In genomic region chr12:27180862-27181261, GRCh38 we compare ENCODE assay signal across 20 cellular contexts.
A peak's percentile ranks its signal among the peaks of the same experiment; 100 is the strongest.
DNase-seq lines count a peak whose midpoint lies in the region; ATAC-seq and TF ChIP-seq lines count a peak whose summit lies in the region.
"Had no signal": no experiment of that assay in that cellular context is flagged by ENCODE, and none has a peak within 500 bp of the region (broad histone marks: within the 10 kb centered on the region; RNA-seq: fewer than 3 reads in every experiment).

No MANE protein-coding gene starts in this region.

- POLR2A ChIA-PET in PC-9 (lab: Charles Lee; ENCODE audit: unreplicated experiment), result interaction anchor here (0.6 to 0.7 kb wide), 2 partner anchors 9 to 21 kb away, joined by 6 to 9 read pairs; no protein-coding TSS in a partner anchor

- no peak overlapping the region for H3K9ac ChIP-seq in neuronal stem cell (ENCODE audit: low read depth, low read length, poor library complexity)

- no peaks in the 10 kb centered on the region for H4K20me1 ChIP-seq in PC-9 (ENCODE audit: insufficient read depth)

- H3K9me2 ChIP-seq in PC-9 (ENCODE audit: insufficient read depth), result no peaks in the 10 kb centered on the region

- no peak overlapping the region for H3K14ac ChIP-seq in neuronal stem cell (ENCODE audit: low read length)

- no peak overlapping the region for H2BK120ac ChIP-seq in neuronal stem cell (ENCODE audit: low read depth, low read length)

- H3K36me3 ChIP-seq in PC-9 (ENCODE audit: low read depth) (no peaks in the 10 kb centered on the region), lower lobe of right lung (no peaks in the 10 kb centered on the region), neuronal stem cell (replicated peaks in 1 of 2; ENCODE audit: control insufficient read depth in 2 of 2, insufficient read depth in 2 of 2, low read length in 2 of 2) (no peaks in the 10 kb centered on the region)

- H2BK12ac ChIP-seq in neuronal stem cell (ENCODE audit: low read length), result no peak overlapping the region

- H3K9me3 ChIP-seq in PC-9 (ENCODE audit: insufficient read depth, low read depth), result no peaks in the 10 kb centered on the region
- no peaks in the 10 kb centered on the region for H3K9me3 ChIP-seq in lower lobe of right lung
- no peaks in the 10 kb centered on the region for H3K9me3 ChIP-seq in neuronal stem cell (replicated peaks in 1 of 2; ENCODE audit: control insufficient read depth in 2 of 2, insufficient read depth in 1 of 2, low read depth in 1 of 2, low read length in 2 of 2)
- H3K9me3 ChIP-seq: body of pancreas had no signal

- no TSS peak for BruUV-seq in PC-9 (replicated peaks; lab: Mats Ljungman, UMichigan)

- no peak overlapping the region for H3K4ac ChIP-seq in neuronal stem cell (ENCODE audit: low read length)

- TF ChIP-seq CTCF in PC-9 (conservative IDR thresholded peaks at IDR 0.05), result no peak
- no peak for TF ChIP-seq CTCF in lower lobe of right lung (IDR thresholded peaks at IDR 0.05)

- WGBS in neuronal stem cell (ENCODE audit: extremely low coverage in 2 of 2, insufficient read length in 2 of 2, insufficient replicate concordance in 1 of 2), 2 donors, result no CpG with 5 or more reads among the region's 3 CpGs

- H3K9me3 Mint-ChIP-seq in stimulated activated naive CD8-positive, alpha-beta T cell treated with anti-CD3 and anti-CD28 coated beads, Interleukin-15, Interleukin-2, amounts not matched to agents 100 ng/mL and 50 ng/mL, for 24 hours, result no peaks in the 10 kb centered on the region
- H3K9me3 Mint-ChIP-seq in stimulated activated naive CD8-positive, alpha-beta T cell treated with anti-CD3 and anti-CD28 coated beads, Interleukin-15, amount 100 ng/mL, for 72 hours, result no peaks in the 10 kb centered on the region
- H3K9me3 Mint-ChIP-seq: nephron, T-cell, WTC11 had no signal

- H2AFZ ChIP-seq in PC-9 (no peak overlapping the region), neuronal stem cell (ENCODE audit: low read length) (no peak overlapping the region)

- H3K27ac ChIP-seq in PC-9 (peak overlapping the region; percentile 90), lower lobe of right lung (no peak overlapping the region), neuronal stem cell (replicated peaks; ENCODE audit: low read length) (no peak overlapping the region)

- no peaks in the 10 kb centered on the region for H3K79me1 ChIP-seq in neuronal stem cell (ENCODE audit: low read depth, low read length)

- DNase-seq in stimulated activated naive CD8-positive, alpha-beta T cell treated with anti-CD3 and anti-CD28 coated beads, Interleukin-15, amount 100 ng/mL, for 72 hours, result no peak
- DNase-seq in PC-9, result no peak
- no peak for DNase-seq in lower lobe of right lung
- DNase-seq in NCI-H2107 (lab: John Stamatoyannopoulos, UW), result no peak
- no peak for DNase-seq in neuronal stem cell (ENCODE audit: low spot score)
- DNase-seq: activated CD8-positive, alpha-beta memory T cell treated with anti-CD3 and anti-CD28 coated beads, Interleukin-2, amount 10 ng/mL, durations not matched to agents 7 days and 5 days; activated effector memory CD4-positive, alpha-beta T cell treated with Interleukin-2 at 50 U/mL for 16 hours; body of pancreas; glutamatergic neuron; H7; NCI-H187 treated with DMSO at 0.1 percent for 48 hours; NCI-H526; stimulated activated CD4-positive, alpha-beta T cell treated with anti-CD3 and anti-CD28 coated beads, Interleukin-15, amount 100 ng/mL, for 24 hours; T-cell had no signal

- intact Hi-C loops in PC-9 (cut with micrococcal nuclease; ENCODE audit: unreplicated experiment) (loop anchor here (1.0 kb wide), 1 partner anchor 9 kb away; no protein-coding TSS in a partner anchor), lower lobe of right lung (cut with DNase I) (no loop called here)

- H3K4me1 Mint-ChIP-seq in stimulated activated naive CD8-positive, alpha-beta T cell treated with anti-CD3 and anti-CD28 coated beads, Interleukin-15, Interleukin-2, amounts not matched to agents 100 ng/mL and 50 ng/mL, for 24 hours (ENCODE audit: low read depth), result peaks cover 60% of the 10 kb centered on the region
- H3K4me1 Mint-ChIP-seq in stimulated activated naive CD8-positive, alpha-beta T cell treated with anti-CD3 and anti-CD28 coated beads, Interleukin-15, amount 100 ng/mL, for 72 hours, result peaks cover 48% of the 10 kb centered on the region
- H3K4me1 Mint-ChIP-seq: WTC11 had no signal

- ATAC-seq in stimulated activated naive CD8-positive, alpha-beta T cell treated with anti-CD3 and anti-CD28 coated beads, Interleukin-15, amount 100 ng/mL, for 72 hours, result no peak
- ATAC-seq in lower lobe of right lung (peak; percentile 22 to 41), esophagus mucosa (no peak), HG02884 (IDR thresholded peaks at IDR 0.05; ENCODE audit: unreplicated experiment) (no peak)
- ATAC-seq: activated CD8-positive, alpha-beta memory T cell treated with anti-CD3 and anti-CD28 coated beads, Interleukin-2, amount 10 ng/mL, durations not matched to agents 7 days and 5 days; body of pancreas; Panc1; T-cell; WTC11 had no signal

- no peak overlapping the region for H4K91ac ChIP-seq in neuronal stem cell (ENCODE audit: low read depth, low read length, poor library complexity)

- H3K4me3 ChIP-seq in PC-9 (no peak overlapping the region), lower lobe of right lung (no peak overlapping the region), neuronal stem cell (ENCODE audit: low read length in 2 of 2) (no peak overlapping the region)
- H3K4me3 ChIP-seq: body of pancreas had no signal

- H3K4me3 Mint-ChIP-seq in stimulated activated naive CD8-positive, alpha-beta T cell treated with anti-CD3 and anti-CD28 coated beads, Interleukin-15, Interleukin-2, amounts not matched to agents 100 ng/mL and 50 ng/mL, for 24 hours, result no peak overlapping the region
- no peak overlapping the region for H3K4me3 Mint-ChIP-seq in stimulated activated naive CD8-positive, alpha-beta T cell treated with anti-CD3 and anti-CD28 coated beads, Interleukin-15, amount 100 ng/mL, for 72 hours
- H3K4me3 Mint-ChIP-seq: activated CD8-positive, alpha-beta memory T cell treated with anti-CD3 and anti-CD28 coated beads, Interleukin-2, amount 10 ng/mL, durations not matched to agents 7 days and 5 days; nephron; T-cell; WTC11 had no signal

- no peak overlapping the region for H2BK5ac ChIP-seq in neuronal stem cell (ENCODE audit: low read length)

- H3K27ac Mint-ChIP-seq in stimulated activated naive CD8-positive, alpha-beta T cell treated with anti-CD3 and anti-CD28 coated beads, Interleukin-15, Interleukin-2, amounts not matched to agents 100 ng/mL and 50 ng/mL, for 24 hours, result peak overlapping the region; percentile 32
- no peak overlapping the region for H3K27ac Mint-ChIP-seq in stimulated activated naive CD8-positive, alpha-beta T cell treated with anti-CD3 and anti-CD28 coated beads, Interleukin-15, amount 100 ng/mL, for 72 hours
- H3K27ac Mint-ChIP-seq: nephron, T-cell, WTC11 had no signal

- H3F3A ChIP-seq in PC-9 (ENCODE audit: insufficient read depth, low read depth), result peaks cover 34% of the 10 kb centered on the region

- H3K36me3 Mint-ChIP-seq in stimulated activated naive CD8-positive, alpha-beta T cell treated with anti-CD3 and anti-CD28 coated beads, Interleukin-15, Interleukin-2, amounts not matched to agents 100 ng/mL and 50 ng/mL, for 24 hours (ENCODE audit: low read depth), result no peaks in the 10 kb centered on the region
- H3K36me3 Mint-ChIP-seq: T-cell, WTC11 had no signal

- no peak overlapping the region for H3K23ac ChIP-seq in neuronal stem cell (ENCODE audit: low read depth, low read length, poor library complexity)

- H3K4me1 ChIP-seq in PC-9 (replicated peaks; ENCODE audit: insufficient read depth), result peaks cover 74% of the 10 kb centered on the region
- H3K4me1 ChIP-seq in lower lobe of right lung, result no peaks in the 10 kb centered on the region
- no peaks in the 10 kb centered on the region for H3K4me1 ChIP-seq in neuronal stem cell (ENCODE audit: control insufficient read depth in 2 of 2, insufficient read depth in 1 of 2, low read depth in 1 of 2, low read length in 2 of 2)

- no peak overlapping the region for H3K18ac ChIP-seq in neuronal stem cell (ENCODE audit: low read length)

- H2BK15ac ChIP-seq in neuronal stem cell (ENCODE audit: low read length), result no peak overlapping the region

- H3K4me2 ChIP-seq in PC-9 (no peak overlapping the region), neuronal stem cell (ENCODE audit: insufficient read depth, low read length, poor library complexity, severe bottlenecking) (no peak overlapping the region)

- no peak overlapping the region for H2AK5ac ChIP-seq in neuronal stem cell (ENCODE audit: low read depth, low read length)

- CTCF ChIA-PET in PC-9 (lab: Charles Lee), result interaction anchor here (0.6 to 1.1 kb wide), 2 partner anchors 139 to 165 kb away, joined by 3 to 8 read pairs; no protein-coding TSS in a partner anchor

- no peaks in the 10 kb centered on the region for H3K27me3 ChIP-seq in PC-9 (ENCODE audit: insufficient read depth, low read depth)
- H3K27me3 ChIP-seq in lower lobe of right lung (ENCODE audit: low read depth), result no peaks in the 10 kb centered on the region
- no peaks in the 10 kb centered on the region for H3K27me3 ChIP-seq in neuronal stem cell (ENCODE audit: control insufficient read depth in 3 of 3, insufficient read depth in 3 of 3, low read depth in 1 of 3, low read length in 3 of 3)
- H3K27me3 ChIP-seq: body of pancreas had no signal

- no peaks in the 10 kb centered on the region for H3K27me3 Mint-ChIP-seq in stimulated activated naive CD8-positive, alpha-beta T cell treated with anti-CD3 and anti-CD28 coated beads, Interleukin-15, Interleukin-2, amounts not matched to agents 100 ng/mL and 50 ng/mL, for 24 hours
- H3K27me3 Mint-ChIP-seq in stimulated activated naive CD8-positive, alpha-beta T cell treated with anti-CD3 and anti-CD28 coated beads, Interleukin-15, amount 100 ng/mL, for 72 hours, result no peaks in the 10 kb centered on the region
- H3K27me3 Mint-ChIP-seq: activated CD8-positive, alpha-beta memory T cell treated with anti-CD3 and anti-CD28 coated beads, Interleukin-2, amount 10 ng/mL, durations not matched to agents 7 days and 5 days; T-cell had no signal

- no peaks in the 10 kb centered on the region for H3K79me2 ChIP-seq in PC-9 (ENCODE audit: low read depth)

- H4K8ac ChIP-seq in neuronal stem cell (ENCODE audit: low read depth, low read length), result no peak overlapping the region

Comparison
In these comparisons a context has a peak if more than half of its experiments do, and no peak if none do; other contexts are left out.
1. ATAC-seq: peak in lower lobe of right lung (2 of 2); none in stimulated activated naive CD8-positive, alpha-beta T cell treated with anti-CD3 and anti-CD28 coated beads, Interleukin-15, amount 100 ng/mL, for 72 hours (single experiment), esophagus mucosa (single experiment) and HG02884 (single experiment).